ENCODE assay signal across 8 cellular contexts in genomic region chr19:16143399-16144215, GRCh38. TPM values are rescaled to one million over a fixed set of nuclear protein-coding genes. Genes with fewer than 3 reads are reported as not detected.
DNase-seq lines count a peak whose midpoint lies in the region; ATAC-seq and TF ChIP-seq lines count a peak whose summit lies in the region.

HSH2D (plus strand) TSS chr19:16143685; CDS start chr19:16148751, 5,066 bp downstream.

- H3K27me3 Mint-ChIP-seq in central memory CD8-positive, alpha-beta T cell = no peaks in the 10 kb centered on the region
- peaks cover 5% of the 10 kb centered on the region for H3K27me3 Mint-ChIP-seq in chondrocyte (ENCODE audit: low read depth)

- H3K4me3 Mint-ChIP-seq in central memory CD8-positive, alpha-beta T cell = peak within 1 kb of the TSS; percentile 98
- no peak within 1 kb of the TSS for H3K4me3 Mint-ChIP-seq in chondrocyte (ENCODE audit: unreplicated experiment)

- H3K4me1 Mint-ChIP-seq in central memory CD8-positive, alpha-beta T cell = peaks cover 43% of the 10 kb centered on the region
- no peaks in the 10 kb centered on the region for H3K4me1 Mint-ChIP-seq in chondrocyte (ENCODE audit: low read depth)

- H3K36me3 Mint-ChIP-seq in central memory CD8-positive, alpha-beta T cell (ENCODE audit: insufficient read depth) = peaks cover 16% of the 10 kb centered on the region
- no peaks in the 10 kb centered on the region for H3K36me3 Mint-ChIP-seq in chondrocyte (ENCODE audit: low read depth)

- DNase-seq in Jurkat, Clone E6-1 (ENCODE audit: low read depth, low spot score) = peak; percentile 64
- peak; percentile 60 to 63 for DNase-seq in central memory CD8-positive, alpha-beta T cell (ENCODE audit: low spot score in 2 of 2)
- DNase-seq in renal cortical epithelial cell (ENCODE audit: low read depth) = peak; percentile 38
- no peak for DNase-seq in chondrocyte (ENCODE audit: low spot score)
- no peak for DNase-seq in NCI-H1048 (lab: John Stamatoyannopoulos, UW)

- H3K27ac ChIP-seq in C4-2B (peak within 1 kb of the TSS; percentile 68), VCaP (peak within 1 kb of the TSS; percentile 84)

- TF ChIP-seq CTCF in C4-2B (conservative IDR thresholded peaks at IDR 0.05) (no peak), VCaP (conservative IDR thresholded peaks at IDR 0.05) (no peak), chondrocyte (IDR thresholded peaks at IDR 0.05) (no peak)

- ATAC-seq in GM19372 (IDR thresholded peaks at IDR 0.05; ENCODE audit: low read depth, unreplicated experiment) = peak; percentile 48
- ATAC-seq in central memory CD8-positive, alpha-beta T cell (replicated peaks; ENCODE audit: extremely low read depth, poor library complexity, severe bottlenecking) = peak; percentile 98

- peak within 1 kb of the TSS; percentile 99 for H3K27ac Mint-ChIP-seq in central memory CD8-positive, alpha-beta T cell (ENCODE audit: low read depth)
- H3K27ac Mint-ChIP-seq in chondrocyte (ENCODE audit: unreplicated experiment) = no peak within 1 kb of the TSS

- no peaks in the 10 kb centered on the region for H3K9me3 Mint-ChIP-seq in central memory CD8-positive, alpha-beta T cell
- H3K9me3 Mint-ChIP-seq in chondrocyte (ENCODE audit: low read depth) = no peaks in the 10 kb centered on the region

- peak within 1 kb of the TSS; percentile 35 for H3K4me3 ChIP-seq in Jurkat, Clone E6-1 (ENCODE audit: low read length)

RNA-seq across cellular contexts. Expression of gene HSH2D, which starts in this region (rescaled TPM):
- polyA plus RNA-seq in Jurkat, Clone E6-1 (2012; ENCODE audit: insufficient read depth, insufficient read length) = 3.1 TPM
- total RNA-seq in renal cortical epithelial cell (0.05 and 6.3 TPM in 2 replicates), chondrocyte (not detected in 3 replicates)

Comparison
In these comparisons a context has a peak if more than half of its experiments do, and no peak if none do; other contexts are left out.
1. DNase-seq: peak in Jurkat, Clone E6-1 (single experiment), central memory CD8-positive, alpha-beta T cell (2 of 2) and renal cortical epithelial cell (single experiment); none in chondrocyte (single experiment) and NCI-H1048 (single experiment).